ENCODE assay signal across 24 cellular contexts in the genomic region with DNA sequence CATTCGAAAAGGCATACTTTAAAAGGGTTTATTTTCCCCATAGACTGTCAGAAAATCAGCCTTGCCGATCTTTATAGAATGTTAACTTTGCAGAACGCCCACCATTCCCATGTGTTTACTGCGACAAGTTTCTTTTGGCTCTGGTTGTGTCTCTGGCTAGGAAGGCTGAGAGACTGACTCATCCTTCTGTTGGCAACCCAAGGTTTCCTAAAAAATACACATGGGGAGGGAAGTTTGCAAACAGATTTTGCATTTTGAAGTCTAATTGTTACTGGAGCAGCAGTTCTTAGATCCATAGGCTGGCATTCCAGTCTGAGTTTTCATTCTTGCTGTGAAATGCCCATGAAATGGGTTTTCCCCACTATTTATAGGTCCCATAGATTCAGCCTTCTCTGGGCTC. TPM values are rescaled to one million over a fixed set of nuclear protein-coding genes. Genes with fewer than 3 reads are reported as not detected.
DNase-seq lines count a peak whose midpoint lies in the region; ATAC-seq, FAIRE-seq and TF ChIP-seq lines count a peak whose summit lies in the region.
"Had no signal": no experiment of that assay in that cellular context is flagged by ENCODE, and none has a peak within 500 bp of the region (broad histone marks: within the 10 kb centered on the region; RNA-seq: fewer than 3 reads in every experiment).

No MANE protein-coding gene starts in this region.

- no peak overlapping the region for H3K4me3 ChIP-seq in endothelial cell of umbilical vein (replicated peaks in 1 of 3; ENCODE audit: insufficient read depth in 1 of 3, low read depth in 1 of 3, low read length in 3 of 3)
- H3K4me3 ChIP-seq: coronary artery, psoas muscle had no signal

- no peak overlapping the region for H3K27ac Mint-ChIP-seq in T-cell
- no peak overlapping the region for H3K27ac Mint-ChIP-seq in activated naive CD4-positive, alpha-beta T cell treated with anti-CD3 and anti-CD28 coated beads, Interleukin-2, amount 50 U/mL, for 72 hours
- H3K27ac Mint-ChIP-seq: activated T-helper 2 cell treated with anti-CD3 and anti-CD28 coated beads, Interferon-gamma antibody, Interleukin-2, Interleukin-4, amounts not matched to agents 10 μg/mL and 5 μg/mL and 100 μg/mL, durations not matched to agents 14 hours and 24 hours and 36 hours; memory B cell; natural killer cell treated with Interleukin-12 subunit alpha and Interleukin-12 subunit beta and Interleukin-15 and Interleukin-18, amount 100 ng/mL, for 72 hours; stimulated activated naive B cell treated with anti-CD40 and anti-IgM and Interleukin-4, amounts not matched to agents 10 μg/mL and 1 μg/mL and 100 μg/mL, for 72 hours had no signal

- peaks cover 16% of the 10 kb centered on the region for H3K36me3 Mint-ChIP-seq in T-cell
- H3K36me3 Mint-ChIP-seq in activated naive CD4-positive, alpha-beta T cell treated with anti-CD3 and anti-CD28 coated beads, Interleukin-2, amount 50 U/mL, for 72 hours: peaks cover 0 to 23% of the 10 kb centered on the region in 2 donors

- no peaks in the 10 kb centered on the region for H3K4me1 Mint-ChIP-seq in T-cell
- H3K4me1 Mint-ChIP-seq: memory B cell; stimulated activated naive B cell treated with anti-CD40 and anti-IgM and Interleukin-4, amounts not matched to agents 10 μg/mL and 1 μg/mL and 100 μg/mL, for 72 hours had no signal

- intact Hi-C loops in endothelial cell of umbilical vein (cut with micrococcal nuclease): no loop called here

- TF ChIP-seq POLR2A in endothelial cell of umbilical vein (IDR thresholded peaks at IDR 0.05; ENCODE audit: low read depth, low read length): no peak

- no peaks in the 10 kb centered on the region for H3K36me3 ChIP-seq in endothelial cell of umbilical vein (ENCODE audit: control insufficient read depth in 2 of 2, extremely low read depth in 1 of 2, insufficient read depth in 2 of 2, low read length in 2 of 2)

- dilution Hi-C loops in endothelial cell of umbilical vein (cut with MboI; ENCODE audit: extremely low pct_ligation_motif_present, low sequenced_read_pairs): no loop called here

- no peaks in the 10 kb centered on the region for H4K20me1 ChIP-seq in endothelial cell of umbilical vein (replicated peaks; ENCODE audit: control insufficient read depth, extremely low read depth, insufficient read depth, low read length)

- H3K9ac ChIP-seq in endothelial cell of umbilical vein (replicated peaks; ENCODE audit: extremely low read depth, insufficient read depth, low read length): no peak overlapping the region

- no peak overlapping the region for H3K4me2 ChIP-seq in endothelial cell of umbilical vein (ENCODE audit: insufficient read depth, low read length)

- H3K4me3 Mint-ChIP-seq in T-cell: no peak overlapping the region
- H3K4me3 Mint-ChIP-seq: memory B cell; natural killer cell treated with Interleukin-12 subunit alpha and Interleukin-12 subunit beta and Interleukin-15 and Interleukin-18, amount 100 ng/mL, for 72 hours; stimulated activated naive B cell treated with anti-CD40 and anti-IgM and Interleukin-4, amounts not matched to agents 10 μg/mL and 1 μg/mL and 100 μg/mL, for 72 hours had no signal

- TF ChIP-seq CTCF in endothelial cell of umbilical vein (IDR thresholded peaks at IDR 0.05; ENCODE audit: extremely low read depth in 1 of 2, insufficient read depth in 1 of 2, low read depth in 1 of 2, low read length in 2 of 2) (no peak), GM20000 (IDR thresholded peaks at IDR 0.05; ENCODE audit: extremely low read depth, missing control alignments) (no peak)

- DNase-seq in AG08395 (ENCODE audit: low spot score) (peak; percentile 68), GM04504 (ENCODE audit: low read depth) (peak; percentile 16), endothelial cell of umbilical vein (ENCODE audit: low read depth, low spot score) (peak; percentile 25), non-pigmented ciliary epithelial cell (ENCODE audit: low read depth) (peak; percentile 14), T-cell (no peak), GM20000 (ENCODE audit: low spot score) (no peak), epidermal melanocyte (ENCODE audit: insufficient read length, low spot score) (no peak)
- no peak for DNase-seq in activated naive CD4-positive, alpha-beta T cell treated with anti-CD3 and anti-CD28 coated beads, Interleukin-2, amount 50 U/mL, for 72 hours (ENCODE audit: low spot score in 2 of 2)
- DNase-seq: AML-193; Calu3; head of caudate nucleus; NCI-H2029 treated with DMSO at 0.1 percent for 48 hours; NCI-H510A treated with DMSO at 0.1 percent for 48 hours; psoas muscle; stimulated activated naive B cell treated with anti-CD40 and anti-IgM and Interleukin-4, amounts not matched to agents 10 μg/mL and 1 μg/mL and 100 μg/mL, for 72 hours; T-helper 2 cell had no signal

- POLR2A ChIA-PET in endothelial cell of umbilical vein (lab: Charles Lee): no interaction called here
- POLR2A ChIA-PET in T-cell (lab: Charles Lee): no interaction called here

- H3K79me2 ChIP-seq in endothelial cell of umbilical vein (ENCODE audit: control insufficient read depth, insufficient read depth, low read length): no peaks in the 10 kb centered on the region

- H3K9me1 ChIP-seq in endothelial cell of umbilical vein (replicated peaks; ENCODE audit: control insufficient read depth, extremely low read depth, insufficient read depth, low read length): no peaks in the 10 kb centered on the region

- no peaks in the 10 kb centered on the region for H3K27me3 Mint-ChIP-seq in T-cell
- H3K27me3 Mint-ChIP-seq: memory B cell; stimulated activated naive B cell treated with anti-CD40 and anti-IgM and Interleukin-4, amounts not matched to agents 10 μg/mL and 1 μg/mL and 100 μg/mL, for 72 hours had no signal

- H3K4me1 ChIP-seq in endothelial cell of umbilical vein (ENCODE audit: control insufficient read depth, extremely low read depth, insufficient read depth, low read length): no peaks in the 10 kb centered on the region
- H3K4me1 ChIP-seq: psoas muscle had no signal

- peaks cover 0 to 10% (median 0%) of the 10 kb centered on the region in 3 donors for H3K9me3 Mint-ChIP-seq in T-cell
- H3K9me3 Mint-ChIP-seq in activated naive CD4-positive, alpha-beta T cell treated with anti-CD3 and anti-CD28 coated beads, Interleukin-2, amount 50 U/mL, for 72 hours: peaks cover 4 to 7% of the 10 kb centered on the region in 2 donors
- H3K9me3 Mint-ChIP-seq: activated T-helper 2 cell treated with anti-CD3 and anti-CD28 coated beads, Interferon-gamma antibody, Interleukin-2, Interleukin-4, amounts not matched to agents 10 μg/mL and 5 μg/mL and 100 μg/mL, durations not matched to agents 14 hours and 24 hours and 36 hours; natural killer cell treated with Interleukin-12 subunit alpha and Interleukin-12 subunit beta and Interleukin-15 and Interleukin-18, amount 100 ng/mL, for 72 hours had no signal

- no peak overlapping the region for H2AFZ ChIP-seq in endothelial cell of umbilical vein (ENCODE audit: low read depth, low read length)

- no peaks in the 10 kb centered on the region for H3K9me3 ChIP-seq in endothelial cell of umbilical vein (replicated peaks; ENCODE audit: control insufficient read depth, insufficient read depth, low read length)
- H3K9me3 ChIP-seq: psoas muscle had no signal

- BruUV-seq in endothelial cell of umbilical vein (replicated peaks; lab: Mats Ljungman, UMichigan): no TSS peak

- H3K27ac ChIP-seq in endothelial cell of umbilical vein (ENCODE audit: insufficient read depth, low read depth, low read length): no peak overlapping the region
- H3K27ac ChIP-seq: psoas muscle had no signal

- no peaks in the 10 kb centered on the region for H3K27me3 ChIP-seq in endothelial cell of umbilical vein (ENCODE audit: control insufficient read depth in 2 of 2, insufficient read depth in 2 of 2, low read length in 2 of 2)

- CTCF ChIA-PET in endothelial cell of umbilical vein (lab: Charles Lee): interaction anchor here (0.7 to 3.5 kb wide), 3 partner anchors 13 to 460 kb away, joined by 3 to 43 read pairs (median 11); no protein-coding TSS in a partner anchor
- CTCF ChIA-PET in T-cell (lab: Charles Lee): no interaction called here

- ATAC-seq in T-cell (replicated peaks in 1 of 4): no peak
- no peak for ATAC-seq in activated naive CD4-positive, alpha-beta T cell treated with anti-CD3 and anti-CD28 coated beads, Interleukin-2, amount 50 U/mL, for 72 hours
- ATAC-seq: activated CD4-positive, CD25-positive, alpha-beta regulatory T cell treated with anti-CD3 and anti-CD28 coated beads, Interleukin-2, amount 50 U/mL, for 24 hours; natural killer cell treated with Interleukin-12 subunit alpha and Interleukin-12 subunit beta and Interleukin-15 and Interleukin-18, amount 100 ng/mL, for 72 hours; psoas muscle; stimulated activated naive B cell treated with anti-CD40 and anti-IgM and Interleukin-4, amounts not matched to agents 10 μg/mL and 1 μg/mL and 100 μg/mL, for 72 hours had no signal

- FAIRE-seq in endothelial cell of umbilical vein (lab: Jason Lieb, UNC): no peak
- FAIRE-seq: G401.6, GM12891, islet of Langerhans had no signal

TF ChIP-seq in endothelial cell of umbilical vein, 7 proteins besides CTCF, POLR2A, EP300 and RAD21:
- TF ChIP-seq FOS (IDR thresholded peaks at IDR 0.05; ENCODE audit: borderline replicate concordance, insufficient read depth, low read length) (no peak), MYC (IDR thresholded peaks at IDR 0.05; ENCODE audit: low read depth, low read length) (no peak), GATA2 (IDR thresholded peaks at IDR 0.05; ENCODE audit: insufficient read depth, insufficient read length, low read depth, low read length) (no peak), POLR2AphosphoS5 (IDR thresholded peaks at IDR 0.05; ENCODE audit: insufficient read depth, low read depth, low read length) (no peak), JUN (IDR thresholded peaks at IDR 0.05; ENCODE audit: borderline replicate concordance, insufficient read depth, insufficient read length, low read depth) (no peak)
- TF ChIP-seq, protein P1, sequence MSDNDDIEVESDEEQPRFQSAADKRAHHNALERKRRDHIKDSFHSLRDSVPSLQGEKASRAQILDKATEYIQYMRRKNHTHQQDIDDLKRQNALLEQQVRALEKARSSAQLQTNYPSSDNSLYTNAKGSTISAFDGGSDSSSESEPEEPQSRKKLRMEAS (IDR thresholded peaks at IDR 0.05; ENCODE audit: insufficient read depth, insufficient read length): no peak

RNA-seq across cellular contexts. Expression of a gene that starts 37.9 kb away (rescaled TPM):
- total RNA-seq in endothelial cell of umbilical vein (0.93 and 1.3 TPM in 2 replicates), T-cell (under 1 TPM; 0.30 to 0.47 (median 0.42) TPM)
- polyA plus RNA-seq in endothelial cell of umbilical vein: 0.33 TPM in 2 replicates
- polyA plus RNA-seq in endothelial cell of umbilical vein (2011; cell fraction: cytosol; rRNA removed): 0.32 and 0.36 TPM in 2 replicates
- 1.8 and 2.0 TPM in 2 replicates for polyA plus RNA-seq in endothelial cell of umbilical vein (2011; cell fraction: nucleus; rRNA removed)
- 0.70 and 0.94 TPM in 2 replicates for polyA plus RNA-seq in endothelial cell of umbilical vein (2012)
- 1.1 and 1.4 TPM in 2 replicates for polyA minus RNA-seq in endothelial cell of umbilical vein
- polyA minus RNA-seq in endothelial cell of umbilical vein (2011; cell fraction: cytosol; rRNA and poly(A)+ RNA removed): 0.41 TPM
- 1.1 and 2.4 TPM in 2 replicates for polyA minus RNA-seq in endothelial cell of umbilical vein (2011; cell fraction: nucleus; rRNA and poly(A)+ RNA removed)
- total RNA-seq in activated naive CD4-positive, alpha-beta T cell treated with anti-CD3 and anti-CD28 coated beads, Interleukin-2, amount 50 U/mL, for 72 hours: under 1 TPM; 0.53 to 0.55 TPM

Comparison
In these comparisons a context has a peak if more than half of its experiments do, and no peak if none do; other contexts are left out.
1. DNase-seq: peak in AG08395 (single experiment), GM04504 (single experiment), endothelial cell of umbilical vein (single experiment) and non-pigmented ciliary epithelial cell (single experiment); none in T-cell (0 of 34), GM20000 (single experiment), epidermal melanocyte (single experiment) and activated naive CD4-positive, alpha-beta T cell treated with anti-CD3 and anti-CD28 coated beads, Interleukin-2, amount 50 U/mL, for 72 hours (0 of 2).